ENCODE assay signal across 8 cellular contexts in the genomic region with DNA sequence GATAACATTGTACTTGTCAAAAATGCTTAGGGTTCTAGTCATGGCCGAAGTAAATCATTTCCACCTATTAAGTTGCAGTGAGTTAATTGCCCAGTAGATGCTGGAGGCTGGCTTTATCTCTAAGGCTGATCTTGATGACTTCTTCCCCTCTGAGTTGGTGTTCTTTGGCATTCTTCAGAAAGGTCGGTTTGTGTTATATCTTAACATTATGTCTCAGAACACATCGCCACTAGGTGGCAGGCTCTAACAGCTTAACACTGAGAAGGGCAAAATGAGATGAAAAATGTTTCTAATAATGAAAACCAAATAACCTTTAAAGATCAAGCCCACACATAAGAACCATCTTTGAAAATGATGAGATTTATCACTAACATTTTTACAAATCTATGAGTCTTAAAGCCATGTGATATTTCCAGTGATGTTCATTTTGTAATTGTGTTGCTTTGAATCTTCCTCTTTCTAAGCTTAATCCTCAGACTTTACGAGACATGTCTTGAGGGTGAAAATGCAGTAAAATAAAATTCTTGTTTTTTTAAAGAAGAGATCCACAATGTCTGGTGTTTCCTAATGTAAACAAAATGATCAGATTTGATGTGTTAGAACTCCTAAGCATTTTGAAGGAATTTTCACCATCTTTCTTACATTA.
DNase-seq lines count a peak whose midpoint lies in the region; ATAC-seq and TF ChIP-seq lines count a peak whose summit lies in the region.

No MANE protein-coding gene starts in this region.

- peak; percentile 61 for DNase-seq in SIG-M5 treated with dmso at 0.1 percent for 504 hours (lab: John Stamatoyannopoulos, UW; ENCODE audit: unreplicated experiment)
- DNase-seq in SIG-M5 (lab: John Stamatoyannopoulos, UW): no peak
- peak; percentile 81 for DNase-seq in NAMALWA (ENCODE audit: low spot score)
- peak; percentile 3 for DNase-seq in T-helper 22 cell (ENCODE audit: low read depth)
- peak; percentile 52 for DNase-seq in astrocyte of the cerebellum (ENCODE audit: low read depth)
- peak; percentile 66 for DNase-seq in iPS DF 4.7 (ENCODE audit: extremely low read depth, low spot score)
- peak; percentile 71 for DNase-seq in stimulated activated CD4-positive, alpha-beta T cell treated with anti-CD3 and anti-CD28 coated beads, Interleukin-15, amount 100 ng/mL, for 24 hours

- TF ChIP-seq CTCF in astrocyte of the cerebellum (IDR thresholded peaks at IDR 0.05; ENCODE audit: low read depth, low read length, missing control alignments): peak; percentile 74

- ATAC-seq in GM21447 (IDR thresholded peaks at IDR 0.05; ENCODE audit: unreplicated experiment): no peak

- H3K4me3 ChIP-seq in astrocyte of the cerebellum (ENCODE audit: low read depth, low read length): no peak overlapping the region

- in situ Hi-C loops in astrocyte of the cerebellum (cut with HindIII; ENCODE audit: low sequenced_read_pairs): no loop called here
